In the genomic region with DNA sequence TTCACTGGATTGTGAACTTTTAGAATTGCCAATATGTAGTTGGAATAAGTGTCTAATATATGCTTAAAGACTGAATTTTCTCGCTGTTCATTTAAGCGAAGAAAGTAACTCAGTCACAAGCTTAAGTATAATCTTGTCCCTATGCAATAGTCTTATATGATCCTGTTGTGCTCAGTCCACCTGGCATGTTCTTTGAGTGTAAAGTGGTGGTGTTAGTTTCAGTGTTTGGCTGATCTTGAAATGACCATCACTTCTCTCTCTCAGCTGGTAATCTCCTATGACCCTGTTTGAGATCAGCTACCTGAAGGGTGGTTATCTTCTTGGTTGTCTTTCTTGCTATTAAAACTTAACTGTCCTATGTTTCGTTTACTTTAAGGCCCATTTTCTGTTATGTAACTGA, we compare ENCODE assay signal across 33 cellular contexts.
"Had no signal": no experiment of that assay in that cellular context is flagged by ENCODE, and none has a peak within 500 bp of the region (broad histone marks: within the 10 kb centered on the region; RNA-seq: fewer than 3 reads in every experiment).

No MANE protein-coding gene starts in this region.

- H3K27ac Mint-ChIP-seq: activated CD4-positive, alpha-beta memory T cell treated with anti-CD3 and anti-CD28 coated beads for 36 hours; activated CD4-positive, alpha-beta T cell treated with anti-CD3 and anti-CD28 coated beads for 36 hours; activated CD4-positive, alpha-beta T cell treated with anti-CD3 and anti-CD28 coated beads, Interleukin-2, amount 10 ng/mL, durations not matched to agents 24 days and 14 days; activated CD8-positive, alpha-beta memory T cell treated with anti-CD3 and anti-CD28 coated beads, Interleukin-2, amount 10 ng/mL, durations not matched to agents 7 days and 5 days; activated CD8-positive, alpha-beta T cell treated with anti-CD3 and anti-CD28 coated beads, Interleukin-2, amount 10 ng/mL, durations not matched to agents 7 days and 5 days; activated naive CD4-positive, alpha-beta T cell treated with anti-CD3 and anti-CD28 coated beads, Interleukin-2, amount 10 ng/mL, durations not matched to agents 7 days and 5 days; activated naive CD4-positive, alpha-beta T cell treated with anti-CD3 and anti-CD28 coated beads, Interleukin-2, amount 50 U/mL, for 72 hours; activated naive CD8-positive, alpha-beta T cell treated with anti-CD3 and anti-CD28 coated beads, Interleukin-2, amount 10 ng/mL, durations not matched to agents 7 days and 5 days; activated T-helper 1 cell treated with anti-CD3 and anti-CD28 coated beads, Interleukin-12 subunit alpha, Interleukin-12 subunit beta, Interleukin-2, Interleukin-4 antibody, amounts not matched to agents 30 ng/mL and 10 ng/mL and 1 ng/mL, durations not matched to agents 14 hours and 24 hours and 36 hours; activated T-helper 2 cell treated with anti-CD3 and anti-CD28 coated beads, Interferon-gamma antibody, Interleukin-2, Interleukin-4, amounts not matched to agents 10 μg/mL and 5 μg/mL and 100 μg/mL, durations not matched to agents 14 hours and 24 hours and 36 hours; brain; T-helper 17 cell; T-helper 2 cell treated with Interferon-gamma antibody and Interleukin-4, amounts not matched to agents 5 μg/mL and 100 μg/mL, for 36 hours had no signal

- H3K4me3 ChIP-seq: ascending aorta, breast epithelium, cardiac muscle cell, colonic mucosa had no signal

- H3K27me3 ChIP-seq: ascending aorta, breast epithelium, cardiac muscle cell, colonic mucosa had no signal

- H3K4me1 ChIP-seq: ascending aorta, breast epithelium, colonic mucosa had no signal

- ATAC-seq: activated CD4-positive, alpha-beta T cell treated with anti-CD3 and anti-CD28 coated beads for 36 hours; activated CD8-positive, alpha-beta memory T cell treated with anti-CD3 and anti-CD28 coated beads, Interleukin-2, amount 10 ng/mL, durations not matched to agents 7 days and 5 days; activated CD8-positive, alpha-beta T cell treated with anti-CD3 and anti-CD28 coated beads, Interleukin-2, amount 10 ng/mL, durations not matched to agents 7 days and 5 days; activated naive CD4-positive, alpha-beta T cell treated with anti-CD3 and anti-CD28 coated beads, Interleukin-2, amount 50 U/mL, for 72 hours; esophagus mucosa; T-helper 17 cell had no signal

- H3K36me3 ChIP-seq: ascending aorta, breast epithelium, cardiac muscle cell, colonic mucosa had no signal

- H3K4me3 Mint-ChIP-seq: activated CD4-positive, alpha-beta memory T cell treated with anti-CD3 and anti-CD28 coated beads for 36 hours; activated CD4-positive, alpha-beta T cell treated with anti-CD3 and anti-CD28 coated beads for 36 hours; activated CD4-positive, alpha-beta T cell treated with anti-CD3 and anti-CD28 coated beads, Interleukin-2, amount 10 ng/mL, durations not matched to agents 24 days and 14 days; activated CD8-positive, alpha-beta memory T cell treated with anti-CD3 and anti-CD28 coated beads, Interleukin-2, amount 10 ng/mL, durations not matched to agents 7 days and 5 days; activated CD8-positive, alpha-beta T cell treated with anti-CD3 and anti-CD28 coated beads, Interleukin-2, amount 10 ng/mL, durations not matched to agents 7 days and 5 days; activated naive CD4-positive, alpha-beta T cell treated with anti-CD3 and anti-CD28 coated beads, Interleukin-2, amount 10 ng/mL, durations not matched to agents 7 days and 5 days; activated naive CD8-positive, alpha-beta T cell treated with anti-CD3 and anti-CD28 coated beads, Interleukin-2, amount 10 ng/mL, durations not matched to agents 7 days and 5 days; activated T-helper 1 cell treated with anti-CD3 and anti-CD28 coated beads, Interleukin-12 subunit alpha, Interleukin-12 subunit beta, Interleukin-2, Interleukin-4 antibody, amounts not matched to agents 30 ng/mL and 10 ng/mL and 1 ng/mL, durations not matched to agents 14 hours and 24 hours and 36 hours; brain; T-helper 17 cell; T-helper 2 cell treated with Interferon-gamma antibody and Interleukin-4, amounts not matched to agents 5 μg/mL and 100 μg/mL, for 36 hours had no signal

- H3K4me1 Mint-ChIP-seq: activated CD4-positive, alpha-beta T cell treated with anti-CD3 and anti-CD28 coated beads for 36 hours; activated CD4-positive, alpha-beta T cell treated with anti-CD3 and anti-CD28 coated beads, Interleukin-2, amount 10 ng/mL, durations not matched to agents 24 days and 14 days; activated CD8-positive, alpha-beta memory T cell treated with anti-CD3 and anti-CD28 coated beads, Interleukin-2, amount 10 ng/mL, durations not matched to agents 7 days and 5 days; activated naive CD4-positive, alpha-beta T cell treated with anti-CD3 and anti-CD28 coated beads, Interleukin-2, amount 10 ng/mL, durations not matched to agents 7 days and 5 days; activated naive CD8-positive, alpha-beta T cell treated with anti-CD3 and anti-CD28 coated beads, Interleukin-2, amount 10 ng/mL, durations not matched to agents 7 days and 5 days; T-helper 17 cell had no signal

- DNase-seq: activated CD4-positive, alpha-beta memory T cell treated with anti-CD3 and anti-CD28 coated beads for 36 hours; activated CD4-positive, alpha-beta T cell treated with anti-CD3 and anti-CD28 coated beads for 36 hours; activated CD4-positive, alpha-beta T cell treated with anti-CD3 and anti-CD28 coated beads, Interleukin-2, amount 10 ng/mL, durations not matched to agents 24 days and 14 days; activated CD4-positive, CD25-positive, alpha-beta regulatory T cell; activated CD4-positive, CD25-positive, alpha-beta regulatory T cell treated with anti-CD3 and anti-CD28 coated beads, Interleukin-2, amount 50 U/mL, for 72 hours; activated CD8-positive, alpha-beta memory T cell treated with anti-CD3 and anti-CD28 coated beads, Interleukin-2, amount 10 ng/mL, durations not matched to agents 7 days and 5 days; activated CD8-positive, alpha-beta memory T cell treated with anti-CD3 and anti-CD28 coated beads, Interleukin-2, amount 50 U/mL, for 4 hours; activated CD8-positive, alpha-beta T cell treated with anti-CD3 and anti-CD28 coated beads, Interleukin-2, amount 10 ng/mL, durations not matched to agents 7 days and 5 days; activated effector memory CD4-positive, alpha-beta T cell treated with anti-CD3 and anti-CD28 coated beads, Interleukin-2, amount 50 U/mL, for 16 hours; activated naive CD4-positive, alpha-beta T cell treated with anti-CD3 and anti-CD28 coated beads, Interleukin-2, amount 10 ng/mL, durations not matched to agents 7 days and 5 days; activated naive CD8-positive, alpha-beta T cell treated with anti-CD3 and anti-CD28 coated beads, Interleukin-2, amount 10 ng/mL, durations not matched to agents 7 days and 5 days; activated T-cell treated with anti-CD3 and anti-CD28 coated beads, Interleukin-2, amount 50 U/mL, for 1 hour; activated T-cell treated with anti-CD3 and anti-CD28 coated beads, Interleukin-2, amount 50 U/mL, for 48 hours; central memory CD4-positive, alpha-beta T cell; cerebellar nuclear complex; colonic mucosa; effector CD8-positive, alpha-beta T cell; foreskin fibroblast; T-helper 1 cell; T-helper 17 cell; T1000; WERI-Rb-1 had no signal

- FAIRE-seq: endometrium, frontal cortex had no signal

- H3K36me3 Mint-ChIP-seq: activated CD4-positive, alpha-beta memory T cell treated with anti-CD3 and anti-CD28 coated beads for 36 hours; activated CD8-positive, alpha-beta memory T cell treated with anti-CD3 and anti-CD28 coated beads, Interleukin-2, amount 10 ng/mL, durations not matched to agents 7 days and 5 days; activated naive CD4-positive, alpha-beta T cell treated with anti-CD3 and anti-CD28 coated beads, Interleukin-2, amount 10 ng/mL, durations not matched to agents 7 days and 5 days; activated naive CD4-positive, alpha-beta T cell treated with anti-CD3 and anti-CD28 coated beads, Interleukin-2, amount 50 U/mL, for 72 hours; activated naive CD8-positive, alpha-beta T cell treated with anti-CD3 and anti-CD28 coated beads, Interleukin-2, amount 10 ng/mL, durations not matched to agents 7 days and 5 days had no signal

- H3K27me3 Mint-ChIP-seq: activated CD4-positive, alpha-beta memory T cell treated with anti-CD3 and anti-CD28 coated beads for 36 hours; activated CD4-positive, alpha-beta T cell treated with anti-CD3 and anti-CD28 coated beads for 36 hours; activated CD8-positive, alpha-beta memory T cell treated with anti-CD3 and anti-CD28 coated beads, Interleukin-2, amount 10 ng/mL, durations not matched to agents 7 days and 5 days; activated naive CD4-positive, alpha-beta T cell treated with anti-CD3 and anti-CD28 coated beads, Interleukin-2, amount 10 ng/mL, durations not matched to agents 7 days and 5 days; T-helper 17 cell had no signal

- H3K9me3 ChIP-seq: ascending aorta, breast epithelium, colonic mucosa had no signal

- H3K9me3 Mint-ChIP-seq: activated CD4-positive, alpha-beta memory T cell treated with anti-CD3 and anti-CD28 coated beads for 36 hours; activated CD4-positive, alpha-beta T cell treated with anti-CD3 and anti-CD28 coated beads, Interleukin-2, amount 10 ng/mL, durations not matched to agents 24 days and 14 days; activated T-helper 1 cell treated with anti-CD3 and anti-CD28 coated beads, Interleukin-12 subunit alpha, Interleukin-12 subunit beta, Interleukin-2, Interleukin-4 antibody, amounts not matched to agents 30 ng/mL and 10 ng/mL and 1 ng/mL, durations not matched to agents 14 hours and 24 hours and 36 hours; activated T-helper 2 cell treated with anti-CD3 and anti-CD28 coated beads, Interferon-gamma antibody, Interleukin-2, Interleukin-4, amounts not matched to agents 10 μg/mL and 5 μg/mL and 100 μg/mL, durations not matched to agents 14 hours and 24 hours and 36 hours; T-helper 2 cell treated with Interferon-gamma antibody and Interleukin-4, amounts not matched to agents 5 μg/mL and 100 μg/mL, for 36 hours had no signal

- H3K27ac ChIP-seq: ascending aorta, breast epithelium, colonic mucosa, WERI-Rb-1 had no signal
